ENCODE assay signal across 14 cellular contexts in genomic region chr16:84959045-84959576, GRCh38. TPM values are rescaled to one million over a fixed set of nuclear protein-coding genes. Genes with fewer than 3 reads are reported as not detected.
DNase-seq lines count a peak whose midpoint lies in the region; ATAC-seq, FAIRE-seq and TF ChIP-seq lines count a peak whose summit lies in the region.
"Had no signal": no experiment of that assay in that cellular context is flagged by ENCODE, and none has a peak within 500 bp of the region (broad histone marks: within the 10 kb centered on the region; RNA-seq: fewer than 3 reads in every experiment).

No MANE protein-coding gene starts in this region.

- TF ChIP-seq CTCF in CD14-positive monocyte (IDR thresholded peaks at IDR 0.05), result peak; percentile 19
- TF ChIP-seq CTCF in HCT116 (IDR thresholded peaks at IDR 0.05 in 2 of 3, conservative IDR thresholded peaks at IDR 0.05 in 1 of 3; ENCODE audit: borderline replicate concordance in 1 of 3, insufficient read depth in 1 of 3, low read depth in 2 of 3, low read length in 2 of 3), result peak; percentile 83 to 88 (median 87)
- TF ChIP-seq CTCF in GM12878 (IDR thresholded peaks at IDR 0.05 in 2 of 3, conservative IDR thresholded peaks at IDR 0.05 in 1 of 3; ENCODE audit: control insufficient read depth in 2 of 3, extremely low read depth in 1 of 3, insufficient read depth in 1 of 3, low read depth in 3 of 3, low read length in 3 of 3), result peak; percentile 6 to 24 (median 6); a peak in 2 of 6 replicates
- no peak for TF ChIP-seq CTCF in suprapubic skin (IDR thresholded peaks at IDR 0.05)

- H2BK5ac ChIP-seq in mesenchymal stem cell (ENCODE audit: low read depth, low read length, poor library complexity, severe bottlenecking), result no peak overlapping the region

- TF ChIP-seq RAD21 in HCT116 (IDR thresholded peaks at IDR 0.05; ENCODE audit: low read depth), result peak; percentile 23; the same call in 1 of the 2 replicates
- TF ChIP-seq RAD21 in GM12878 (IDR thresholded peaks at IDR 0.05; ENCODE audit: insufficient read depth, low read depth, low read length), result no peak

- H3K4me3 ChIP-seq in HCT116 (replicated peaks in 1 of 2; ENCODE audit: low read depth in 1 of 2, low read length in 2 of 2) (no peak overlapping the region), GM12878 (no peak overlapping the region), mesenchymal stem cell (ENCODE audit: insufficient read depth in 1 of 2, low read depth in 1 of 2, low read length in 2 of 2) (no peak overlapping the region), suprapubic skin (no peak overlapping the region)
- H3K4me3 ChIP-seq: adrenal gland had no signal

- H3K14ac ChIP-seq in mesenchymal stem cell (ENCODE audit: low read length in 2 of 2), result no peak overlapping the region

- SMC1A ChIA-PET in GM12878 (lab: Charles Lee; ENCODE audit: uncharacterized antibody, unreplicated experiment), result no interaction called here

- peaks cover 8 to 18% (median 11%) of the 10 kb centered on the region in 3 donors for H3K27me3 Mint-ChIP-seq in CD14-positive monocyte (ENCODE audit: low read depth in 3 of 3)
- H3K27me3 Mint-ChIP-seq in stimulated activated naive B cell treated with anti-CD40 and anti-IgM and Interleukin-4, amounts not matched to agents 10 μg/mL and 1 μg/mL and 100 μg/mL, for 72 hours, result peaks cover 7 to 26% of the 10 kb centered on the region in 2 donors

- H2BK15ac ChIP-seq in mesenchymal stem cell (ENCODE audit: low read depth, poor library complexity, severe bottlenecking), result peak overlapping the region; percentile 39

- ATAC-seq in HCT116 (peak; percentile 80), GM12878 (peak; percentile 60)
- ATAC-seq in stimulated activated naive B cell treated with anti-CD40 and anti-IgM and Interleukin-4, amounts not matched to agents 10 μg/mL and 1 μg/mL and 100 μg/mL, for 72 hours (replicated peaks), result no peak

- intact Hi-C loops in CD14-positive monocyte (cut with micrococcal nuclease), result no loop called here
- intact Hi-C loops in HCT116 (cut with micrococcal nuclease), result no loop called here
- intact Hi-C loops in GM12878 (cut with micrococcal nuclease; ENCODE audit: unreplicated experiment), result no loop called here

- H3K4me1 Mint-ChIP-seq in CD14-positive monocyte, result peaks cover 6% of the 10 kb centered on the region
- H3K4me1 Mint-ChIP-seq in stimulated activated naive B cell treated with anti-CD40 and anti-IgM and Interleukin-4, amounts not matched to agents 10 μg/mL and 1 μg/mL and 100 μg/mL, for 72 hours, result peaks cover 0 to 5% of the 10 kb centered on the region in 2 donors
- H3K4me1 Mint-ChIP-seq: natural killer cell had no signal

- H3K27ac Mint-ChIP-seq in CD14-positive monocyte, result peak overlapping the region in 1 of 7 donors; percentile 68
- no peak overlapping the region for H3K27ac Mint-ChIP-seq in stimulated activated naive B cell treated with anti-CD40 and anti-IgM and Interleukin-4, amounts not matched to agents 10 μg/mL and 1 μg/mL and 100 μg/mL, for 72 hours
- H3K27ac Mint-ChIP-seq: natural killer cell had no signal

- peak overlapping the region; percentile 9 for H4K91ac ChIP-seq in mesenchymal stem cell (ENCODE audit: low read length)

- peaks cover 0 to 1% (median 0%) of the 10 kb centered on the region in 7 donors for H3K9me3 Mint-ChIP-seq in CD14-positive monocyte
- no peaks in the 10 kb centered on the region for H3K9me3 Mint-ChIP-seq in stimulated activated naive B cell treated with anti-CD40 and anti-IgM and Interleukin-4, amounts not matched to agents 10 μg/mL and 1 μg/mL and 100 μg/mL, for 72 hours
- H3K9me3 Mint-ChIP-seq: natural killer cell had no signal

- H3K4me2 ChIP-seq in HCT116 (ENCODE audit: low read length) (no peak overlapping the region), GM12878 (ENCODE audit: control insufficient read depth, insufficient read depth) (no peak overlapping the region), mesenchymal stem cell (ENCODE audit: low read length, poor library complexity, severe bottlenecking) (no peak overlapping the region)

- peak overlapping the region in 1 of 2 experiments; percentile 1 for H3K18ac ChIP-seq in mesenchymal stem cell (ENCODE audit: low read depth in 1 of 2, low read length in 2 of 2)

- no peaks in the 10 kb centered on the region for H3K4me1 ChIP-seq in HCT116 (ENCODE audit: control insufficient read depth in 1 of 2, insufficient read depth in 2 of 2, low read length in 2 of 2)
- no peaks in the 10 kb centered on the region for H3K4me1 ChIP-seq in GM12878 (ENCODE audit: control insufficient read depth, insufficient read depth, low read length)
- peaks cover 4% of the 10 kb centered on the region for H3K4me1 ChIP-seq in mesenchymal stem cell (ENCODE audit: control insufficient read depth, insufficient read depth, low read depth, low read length)
- H3K4me1 ChIP-seq in suprapubic skin, result no peaks in the 10 kb centered on the region
- H3K4me1 ChIP-seq: adrenal gland had no signal

- no peak overlapping the region for H2AK5ac ChIP-seq in mesenchymal stem cell (ENCODE audit: low read length, severe bottlenecking)

- no peak for DNase-seq in CD14-positive monocyte (ENCODE audit: low spot score)
- no peak for DNase-seq in HCT116 (ENCODE audit: low read depth, low spot score)
- DNase-seq in GM12878 (ENCODE audit: low read depth, low spot score), result no peak
- DNase-seq in mesenchymal stem cell, result no peak
- no peak for DNase-seq in stimulated activated CD4-positive, alpha-beta T cell treated with anti-CD3 and anti-CD28 coated beads, Interleukin-4, amount 100 ng/mL, for 24 hours
- DNase-seq in suprapubic skin (ENCODE audit: low spot score in 2 of 2), result no peak
- DNase-seq in stimulated activated naive B cell treated with anti-CD40 and anti-IgM and Interleukin-4, amounts not matched to agents 10 μg/mL and 1 μg/mL and 100 μg/mL, for 72 hours, result no peak
- no peak for DNase-seq in NCI-H510A (lab: John Stamatoyannopoulos, UW)
- DNase-seq: activated CD8-positive, alpha-beta memory T cell treated with anti-CD3 and anti-CD28 coated beads, Interleukin-2, amount 50 U/mL, for 4 hours; adrenal gland; natural killer cell; NCI-H2081; T-helper 9 cell had no signal

- H3K27ac ChIP-seq in HCT116 (ENCODE audit: low read depth, low read length), result no peak overlapping the region
- H3K27ac ChIP-seq in GM12878 (ENCODE audit: control insufficient read depth, insufficient read depth), result no peak overlapping the region
- H3K27ac ChIP-seq in mesenchymal stem cell (ENCODE audit: low read length, poor library complexity, severe bottlenecking), result no peak overlapping the region
- H3K27ac ChIP-seq in suprapubic skin, result no peak overlapping the region
- H3K27ac ChIP-seq: adrenal gland had no signal

- H3K9ac ChIP-seq in HCT116 (ENCODE audit: low read length) (no peak overlapping the region), GM12878 (ENCODE audit: control insufficient read depth, insufficient read depth, low read length) (no peak overlapping the region), mesenchymal stem cell (ENCODE audit: low read length) (no peak overlapping the region)

- RAD21 ChIA-PET in HCT116 (lab: Charles Lee; ENCODE audit: low non-redundant PET in 1 of 2, low total read pairs in 2 of 2, uncharacterized antibody in 2 of 2, unreplicated experiment in 2 of 2) (no interaction called here), GM12878 (lab: Charles Lee; ENCODE audit: unreplicated experiment) (no interaction called here)

- H2BK120ac ChIP-seq in mesenchymal stem cell (ENCODE audit: low read depth, low read length), result no peak overlapping the region

- WGBS in GM12878 (ENCODE audit: insufficient coverage, insufficient replicate concordance, low lambda C conversion rate, missing lambda C conversion rate), result 58% methylated on average over 13 of the region's 13 CpGs
- 91% methylated on average over 13 of the region's 13 CpGs for whole genome bisulfite sequencing in mesenchymal stem cell
- 95% methylated on average over 11 of the region's 13 CpGs for WGBS in suprapubic skin

- TF ChIP-seq EP300 in GM12878 (IDR thresholded peaks at IDR 0.05; ENCODE audit: borderline replicate concordance in 1 of 2, control insufficient read depth in 1 of 2, low read depth in 2 of 2, low read length in 2 of 2) (no peak), suprapubic skin (IDR thresholded peaks at IDR 0.05) (no peak)

- no peaks in the 10 kb centered on the region; the same call in 1 of the 2 replicates for H3K27me3 ChIP-seq in HCT116 (ENCODE audit: insufficient read depth, low read length)
- H3K27me3 ChIP-seq in GM12878 (replicated peaks in 1 of 2; ENCODE audit: control insufficient read depth in 2 of 2, insufficient read depth in 2 of 2, low read length in 1 of 2), result no peaks in the 10 kb centered on the region
- H3K27me3 ChIP-seq in mesenchymal stem cell (ENCODE audit: control insufficient read depth in 1 of 2, insufficient read depth in 1 of 2, low read length in 2 of 2), result peaks cover 4 to 51% of the 10 kb centered on the region in 2 experiments
- H3K27me3 ChIP-seq in suprapubic skin, result peaks cover 6% of the 10 kb centered on the region
- H3K27me3 ChIP-seq: adrenal gland had no signal

- H3K9me2 ChIP-seq in HCT116 (ENCODE audit: insufficient read depth), result no peaks in the 10 kb centered on the region

- no peak for TF ChIP-seq POLR2A in HCT116 (IDR thresholded peaks at IDR 0.05; ENCODE audit: borderline replicate concordance, extremely low read depth, insufficient read depth, insufficient read length)
- no peak for TF ChIP-seq POLR2A in GM12878 (IDR thresholded peaks at IDR 0.05; ENCODE audit: low read depth, low read length)
- no peak for TF ChIP-seq POLR2A in suprapubic skin (IDR thresholded peaks at IDR 0.05)

- H3K9me3 ChIP-seq in HCT116 (ENCODE audit: control insufficient read depth in 1 of 2, insufficient read depth in 1 of 2, low read depth in 1 of 2, low read length in 2 of 2) (no peaks in the 10 kb centered on the region), GM12878 (replicated peaks; ENCODE audit: control insufficient read depth, insufficient read depth, low read length) (no peaks in the 10 kb centered on the region; the same call in 2 of the 3 replicates), mesenchymal stem cell (ENCODE audit: control insufficient read depth, low read length) (no peaks in the 10 kb centered on the region), suprapubic skin (no peaks in the 10 kb centered on the region)
- H3K9me3 ChIP-seq: adrenal gland had no signal

- H4K20me1 ChIP-seq in HCT116 (ENCODE audit: insufficient read depth), result no peaks in the 10 kb centered on the region
- no peaks in the 10 kb centered on the region for H4K20me1 ChIP-seq in GM12878 (ENCODE audit: control insufficient read depth, insufficient read depth)

- CTCF ChIA-PET in HCT116 (lab: Charles Lee) (interaction anchor here (1.0 kb wide), 1 partner anchor 12 kb away, joined by 3 read pairs; no protein-coding TSS in a partner anchor), GM12878 (lab: Yijun Ruan, JAX) (interaction anchor here (1.6 kb wide), 1 partner anchor 12 kb away, joined by 6 read pairs; no protein-coding TSS in a partner anchor)

- H2AFZ ChIP-seq in HCT116 (ENCODE audit: low read depth, low read length, poor library complexity, severe bottlenecking), result no peak overlapping the region
- H2AFZ ChIP-seq in GM12878 (ENCODE audit: control insufficient read depth, low read depth, low read length), result no peak overlapping the region
- no peak overlapping the region for H2AFZ ChIP-seq in mesenchymal stem cell (ENCODE audit: low read depth, low read length)

- H3K4me3 Mint-ChIP-seq in CD14-positive monocyte, result no peak overlapping the region
- no peak overlapping the region for H3K4me3 Mint-ChIP-seq in stimulated activated naive B cell treated with anti-CD40 and anti-IgM and Interleukin-4, amounts not matched to agents 10 μg/mL and 1 μg/mL and 100 μg/mL, for 72 hours
- H3K4me3 Mint-ChIP-seq: natural killer cell had no signal

- no peak for FAIRE-seq in GM12878 (lab: Jason Lieb, UNC)
- FAIRE-seq: islet of Langerhans had no signal

- no peak overlapping the region for H2BK12ac ChIP-seq in mesenchymal stem cell (ENCODE audit: low read length in 2 of 2)

- H3K79me2 ChIP-seq in HCT116 (ENCODE audit: insufficient read depth, low read length) (no peaks in the 10 kb centered on the region), GM12878 (ENCODE audit: control insufficient read depth, insufficient read depth, low read length) (no peaks in the 10 kb centered on the region)

- POLR2A ChIA-PET in HCT116 (lab: Charles Lee) (no interaction called here), GM12878 (lab: Charles Lee) (no interaction called here)

- BruUV-seq in HCT116 (replicated peaks; lab: Mats Ljungman, UMichigan) (no TSS peak), GM12878 (replicated peaks; lab: Mats Ljungman, UMichigan) (no TSS peak)

- no peaks in the 10 kb centered on the region for H3K36me3 Mint-ChIP-seq in CD14-positive monocyte
- no peaks in the 10 kb centered on the region for H3K36me3 Mint-ChIP-seq in stimulated activated naive B cell treated with anti-CD40 and anti-IgM and Interleukin-4, amounts not matched to agents 10 μg/mL and 1 μg/mL and 100 μg/mL, for 72 hours
- H3K36me3 Mint-ChIP-seq: natural killer cell had no signal

- in situ Hi-C loops in GM12878 (cut with MboI), result loop anchor here (25.0 kb wide), 2 partner anchors 322 to 447 kb away; partner anchors contain the start of genes KLHL36 and MEAK7

- no peaks in the 10 kb centered on the region for H3K79me1 ChIP-seq in mesenchymal stem cell (replicated peaks; ENCODE audit: low read length, poor library complexity, severe bottlenecking)

- H3K4ac ChIP-seq in mesenchymal stem cell (ENCODE audit: low read depth in 1 of 2, low read length in 2 of 2), result no peak overlapping the region

- H3K36me3 ChIP-seq in HCT116 (ENCODE audit: control insufficient read depth in 1 of 2, insufficient read depth in 2 of 2, low read length in 2 of 2) (no peaks in the 10 kb centered on the region), GM12878 (ENCODE audit: control insufficient read depth in 2 of 2, insufficient read depth in 2 of 2, low read length in 1 of 2) (no peaks in the 10 kb centered on the region), mesenchymal stem cell (ENCODE audit: control insufficient read depth in 1 of 2, insufficient read depth in 2 of 2, low read depth in 1 of 2, low read length in 2 of 2) (no peaks in the 10 kb centered on the region), suprapubic skin (no peaks in the 10 kb centered on the region)
- H3K36me3 ChIP-seq: adrenal gland had no signal

- H4K8ac ChIP-seq in mesenchymal stem cell (ENCODE audit: low read length), result no peak overlapping the region

- no peak overlapping the region for H3K23ac ChIP-seq in mesenchymal stem cell (ENCODE audit: low read length in 2 of 2)

RNA-seq across cellular contexts. Expression of gene ZDHHC7, which starts 52.2 kb away (rescaled TPM):
- polyA plus RNA-seq in CD14-positive monocyte (100 to 1,000 TPM in 1 of 2 donors, 10 to 100 TPM in 1; 99.7 to 129 TPM), GM12878 (2011; rRNA removed) (12.6 and 19.4 TPM in 2 replicates), GM12878 (2014; fragmentation: Illumina TruSeq; extraction: Trizol) (25.4 and 29.0 TPM in 2 replicates), GM12878 (2014; fragmentation: Nextera tagmentation; extraction: Ambion mirVana) (1 to 10 TPM in 1 of 2 experiments, under 1 TPM in 1; 0.87 to 2.8 TPM), GM12878 (2014; rRNA removed) (21.4 and 22.3 TPM in 2 replicates), GM12878 (2016; fragmentation: Nextera tagmentation; extraction: Ambion mirVana) (10 to 100 TPM; 12.9 to 20.7 TPM)
- total RNA-seq in HCT116 (2021; ENCODE audit: unreplicated experiment) (39.9 TPM), GM12878 (2014; rRNA removed) (21.7 and 26.0 TPM in 2 replicates), GM12878 (2014; rRNA removed; fragmentation: Illumina TruSeq; extraction: Trizol) (17.9 and 18.8 TPM in 2 replicates), GM12878 (2021) (23.3 and 23.8 TPM in 2 replicates), suprapubic skin (10 to 100 TPM; 45.9 to 65.5 (median 54.3) TPM)
- polyA plus RNA-seq in HCT116 (2012), result 24.0 and 24.9 TPM in 2 replicates
- total RNA-seq in GM12878 (2013; cell fraction: nucleolus; rRNA removed), result 27.1 and 33.1 TPM in 2 replicates
- 13.8 TPM for polyA plus RNA-seq in GM12878 (2011; ENCODE audit: low read depth)
- 33.2 and 37.3 TPM in 2 replicates for polyA plus RNA-seq in GM12878 (2011; cell fraction: cytosol; rRNA removed)
- polyA plus RNA-seq in GM12878 (2011; cell fraction: nucleus; rRNA removed), result 26.3 and 37.5 TPM in 2 replicates
- polyA plus RNA-seq in GM12878 (2012), result 18.0 and 19.3 TPM in 2 replicates
- 11.7 and 18.3 TPM in 2 replicates for polyA minus RNA-seq in GM12878 (2011; rRNA and poly(A)+ RNA removed)
- polyA minus RNA-seq in GM12878 (2011; cell fraction: cytosol; rRNA and poly(A)+ RNA removed), result 6.9 and 10.5 TPM in 2 replicates
- 6.6 and 9.9 TPM in 2 replicates for polyA minus RNA-seq in GM12878 (2011; cell fraction: nucleus; rRNA and poly(A)+ RNA removed)
- polyA plus RNA-seq in mesenchymal stem cell (2013, experiment 1 of 2), result 64.9 TPM
- polyA plus RNA-seq in mesenchymal stem cell (2013, experiment 2 of 2), result 65.2 TPM

Comparison
In these comparisons a context has a peak if more than half of its experiments do, and no peak if none do; other contexts are left out.
1. CTCF ChIP-seq: peak in CD14-positive monocyte (single experiment), HCT116 (3 of 3) and GM12878 (3 of 3); none in suprapubic skin (0 of 2).
2. ATAC-seq: peak in HCT116 (single experiment) and GM12878 (single experiment); none in stimulated activated naive B cell treated with anti-CD40 and anti-IgM and Interleukin-4, amounts not matched to agents 10 μg/mL and 1 μg/mL and 100 μg/mL, for 72 hours (0 of 2).